In the genomic region with DNA sequence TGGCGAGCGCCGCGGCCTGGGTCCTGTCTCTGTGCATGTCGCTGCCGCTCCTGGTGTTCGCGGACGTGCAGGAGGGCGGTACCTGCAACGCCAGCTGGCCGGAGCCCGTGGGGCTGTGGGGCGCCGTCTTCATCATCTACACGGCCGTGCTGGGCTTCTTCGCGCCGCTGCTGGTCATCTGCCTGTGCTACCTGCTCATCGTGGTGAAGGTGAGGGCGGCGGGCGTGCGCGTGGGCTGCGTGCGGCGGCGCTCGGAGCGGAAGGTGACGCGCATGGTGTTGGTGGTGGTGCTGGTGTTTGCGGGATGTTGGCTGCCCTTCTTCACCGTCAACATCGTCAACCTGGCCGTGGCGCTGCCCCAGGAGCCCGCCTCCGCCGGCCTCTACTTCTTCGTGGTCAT, we compare ENCODE assay signal across 20 cellular contexts. TPM values are rescaled to one million over a fixed set of nuclear protein-coding genes. Genes with fewer than 3 reads are reported as not detected.
DNase-seq lines count a peak whose midpoint lies in the region; ATAC-seq, FAIRE-seq and TF ChIP-seq lines count a peak whose summit lies in the region.
"Had no signal": no experiment of that assay in that cellular context is flagged by ENCODE, and none has a peak within 500 bp of the region (broad histone marks: within the 10 kb centered on the region; RNA-seq: fewer than 3 reads in every experiment).

No MANE protein-coding gene starts in this region.

- TF ChIP-seq EP300 in A549 (IDR thresholded peaks at IDR 0.05): no peak

- H3K4me1 ChIP-seq in A549: peaks cover 49% of the 10 kb centered on the region
- H3K4me1 ChIP-seq in HCT116 (ENCODE audit: control insufficient read depth in 1 of 2, insufficient read depth in 2 of 2, low read length in 2 of 2): peaks cover 60 to 72% of the 10 kb centered on the region in 2 experiments
- peaks cover 9 to 10% of the 10 kb centered on the region in 2 donors for H3K4me1 ChIP-seq in neuronal stem cell (ENCODE audit: control insufficient read depth in 2 of 2, insufficient read depth in 1 of 2, low read depth in 1 of 2, low read length in 2 of 2)
- no peaks in the 10 kb centered on the region for H3K4me1 ChIP-seq in thyroid gland
- H3K4me1 ChIP-seq: HAP-1 had no signal

- peak overlapping the region; percentile 56; the same call in 1 of the 2 replicates for H3K9ac ChIP-seq in HCT116 (ENCODE audit: low read length)
- H3K9ac ChIP-seq in neuronal stem cell (ENCODE audit: low read depth, low read length, poor library complexity): no peak overlapping the region

- 97% methylated on average over 43 of the region's 43 CpGs for WGBS in A549 (ENCODE audit: missing lambda C conversion rate)
- WGBS in neuronal stem cell (ENCODE audit: extremely low coverage in 2 of 2, insufficient read length in 2 of 2, insufficient replicate concordance in 1 of 2), 2 donors: no CpG with 5 or more reads among the region's 43 CpGs
- 95% methylated on average over 37 to 39 of the region's 43 CpGs for WGBS in thyroid gland, 2 donors

- H3K18ac ChIP-seq in neuronal stem cell (ENCODE audit: low read length): peak overlapping the region; percentile 87

- no peak overlapping the region for H4K8ac ChIP-seq in neuronal stem cell (ENCODE audit: low read depth, low read length)

- no peak for TF ChIP-seq POLR2A in A549 (IDR thresholded peaks at IDR 0.05; ENCODE audit: low read length)
- TF ChIP-seq POLR2A in HCT116 (IDR thresholded peaks at IDR 0.05; ENCODE audit: borderline replicate concordance, extremely low read depth, insufficient read depth, insufficient read length): no peak
- no peak for TF ChIP-seq POLR2A in thyroid gland (IDR thresholded peaks at IDR 0.05)

- CTCF ChIA-PET in A549 (lab: Yijun Ruan, JAX) (interaction anchor here (0.9 to 11.9 kb wide), 4 partner anchors 10 to 23 kb away, joined by 3 to 108 read pairs (median 4); no protein-coding TSS in a partner anchor), HCT116 (lab: Charles Lee) (no interaction called here)

- BruUV-seq in HCT116 (replicated peaks; lab: Mats Ljungman, UMichigan): no TSS peak

- H3K9me2 ChIP-seq in HCT116 (ENCODE audit: insufficient read depth): no peaks in the 10 kb centered on the region

- H3K23ac ChIP-seq in neuronal stem cell (ENCODE audit: low read depth, low read length, poor library complexity): peak overlapping the region; percentile 80

- H2AFZ ChIP-seq in HCT116 (ENCODE audit: low read depth, low read length, poor library complexity, severe bottlenecking) (no peak overlapping the region), neuronal stem cell (ENCODE audit: low read length) (no peak overlapping the region)

- H3K9me3 ChIP-seq in A549: peaks cover 6% of the 10 kb centered on the region
- H3K9me3 ChIP-seq in HCT116 (ENCODE audit: control insufficient read depth in 1 of 2, insufficient read depth in 1 of 2, low read depth in 1 of 2, low read length in 2 of 2): no peaks in the 10 kb centered on the region
- H3K9me3 ChIP-seq in neuronal stem cell (replicated peaks in 1 of 2; ENCODE audit: control insufficient read depth in 2 of 2, insufficient read depth in 1 of 2, low read depth in 1 of 2, low read length in 2 of 2): peaks cover 3 to 5% of the 10 kb centered on the region in 2 donors
- H3K9me3 ChIP-seq in thyroid gland: no peaks in the 10 kb centered on the region
- H3K9me3 ChIP-seq: Caco-2, HAP-1 had no signal

- RAD21 ChIA-PET in HCT116 (lab: Charles Lee; ENCODE audit: low non-redundant PET in 1 of 2, low total read pairs in 2 of 2, uncharacterized antibody in 2 of 2, unreplicated experiment in 2 of 2): no interaction called here

- POLR2A ChIA-PET in A549 (lab: Yijun Ruan, JAX): no interaction called here
- POLR2A ChIA-PET in HCT116 (lab: Charles Lee): no interaction called here

- TF ChIP-seq CTCF in A549 (IDR thresholded peaks at IDR 0.05): no peak
- TF ChIP-seq CTCF in HCT116 (IDR thresholded peaks at IDR 0.05 in 2 of 3, conservative IDR thresholded peaks at IDR 0.05 in 1 of 3; ENCODE audit: borderline replicate concordance in 1 of 3, insufficient read depth in 1 of 3, low read depth in 2 of 3, low read length in 2 of 3): no peak
- no peak for TF ChIP-seq CTCF in VCaP (conservative IDR thresholded peaks at IDR 0.05)
- no peak for TF ChIP-seq CTCF in thyroid gland (IDR thresholded peaks at IDR 0.05)

- no peaks in the 10 kb centered on the region for H3K27me3 ChIP-seq in HCT116 (ENCODE audit: insufficient read depth, low read length)
- peaks cover 0 to 42% (median 0%) of the 10 kb centered on the region in 3 experiments for H3K27me3 ChIP-seq in neuronal stem cell (ENCODE audit: control insufficient read depth in 3 of 3, insufficient read depth in 3 of 3, low read depth in 1 of 3, low read length in 3 of 3)
- H3K27me3 ChIP-seq in thyroid gland: no peaks in the 10 kb centered on the region

- H3K4me2 ChIP-seq in A549: peak overlapping the region; percentile 69
- H3K4me2 ChIP-seq in HCT116 (ENCODE audit: low read length): peak overlapping the region; percentile 69
- H3K4me2 ChIP-seq in neuronal stem cell (ENCODE audit: insufficient read depth, low read length, poor library complexity, severe bottlenecking): no peak overlapping the region

- ATAC-seq in A549 (no peak), HCT116 (no peak), GM19324 (IDR thresholded peaks at IDR 0.05; ENCODE audit: low FRiP score, unreplicated experiment) (no peak)
- ATAC-seq: CD8-positive, alpha-beta T cell; GM12878 had no signal

- peaks cover 3% of the 10 kb centered on the region for H3K79me1 ChIP-seq in neuronal stem cell (ENCODE audit: low read depth, low read length)

- DNase-seq in A549 (ENCODE audit: low read depth in 1 of 2, low spot score in 1 of 2): no peak
- DNase-seq in HCT116 (ENCODE audit: low read depth, low spot score): no peak
- DNase-seq in neuronal stem cell (ENCODE audit: low spot score): no peak
- no peak for DNase-seq in GM03348 (ENCODE audit: low spot score)
- DNase-seq in thyroid gland: no peak
- DNase-seq: 8988T; C1 segment of cervical spinal cord; Caco-2; CD4-positive, CD25-positive, alpha-beta regulatory T cell; CD8-positive, alpha-beta T cell; DND-41; GOT3 had no signal

- peak overlapping the region; percentile 96 for H2BK15ac ChIP-seq in neuronal stem cell (ENCODE audit: low read length)

- peaks cover 17% of the 10 kb centered on the region for H3K79me2 ChIP-seq in HCT116 (ENCODE audit: insufficient read depth, low read length)

- no peak for FAIRE-seq in A549 (lab: Jason Lieb, UNC)
- FAIRE-seq: G401.6, GM12878, GM19239 had no signal

- H3K36me3 ChIP-seq in HCT116 (ENCODE audit: control insufficient read depth in 1 of 2, insufficient read depth in 2 of 2, low read length in 2 of 2): no peaks in the 10 kb centered on the region
- no peaks in the 10 kb centered on the region for H3K36me3 ChIP-seq in neuronal stem cell (replicated peaks in 1 of 2; ENCODE audit: control insufficient read depth in 2 of 2, insufficient read depth in 2 of 2, low read length in 2 of 2)
- H3K36me3 ChIP-seq in thyroid gland: no peaks in the 10 kb centered on the region
- H3K36me3 ChIP-seq: HAP-1 had no signal

- peak overlapping the region; percentile 37 for H3K4ac ChIP-seq in neuronal stem cell (ENCODE audit: low read length)

- H2BK12ac ChIP-seq in neuronal stem cell (ENCODE audit: low read length): peak overlapping the region; percentile 84

- peak overlapping the region; percentile 89 for H4K91ac ChIP-seq in neuronal stem cell (ENCODE audit: low read depth, low read length, poor library complexity)

- no peaks in the 10 kb centered on the region for H4K20me1 ChIP-seq in HCT116 (ENCODE audit: insufficient read depth)

- H2AK5ac ChIP-seq in neuronal stem cell (ENCODE audit: low read depth, low read length): peak overlapping the region; percentile 93

- H3K27ac ChIP-seq in A549 (peak overlapping the region in 1 of 2 experiments; percentile 72; a peak in 3 of 6 replicates), HCT116 (ENCODE audit: low read depth, low read length) (peak overlapping the region; percentile 92; the same call in 1 of the 2 replicates), VCaP (peak overlapping the region; percentile 96), neuronal stem cell (replicated peaks; ENCODE audit: low read length) (no peak overlapping the region), thyroid gland (no peak overlapping the region)

- H3K4me3 ChIP-seq in A549 (no peak overlapping the region), HCT116 (replicated peaks in 1 of 2; ENCODE audit: low read depth in 1 of 2, low read length in 2 of 2) (no peak overlapping the region), neuronal stem cell (ENCODE audit: low read length in 2 of 2) (no peak overlapping the region), thyroid gland (replicated peaks in 1 of 3) (no peak overlapping the region)
- H3K4me3 ChIP-seq: GM12878, HAP-1 had no signal

- intact Hi-C loops in HCT116 (cut with micrococcal nuclease) (no loop called here), thyroid gland (cut with DNase I) (no loop called here)

- peak overlapping the region; percentile 21 for H3K14ac ChIP-seq in neuronal stem cell (ENCODE audit: low read length)

- peak overlapping the region; percentile 91 for H2BK120ac ChIP-seq in neuronal stem cell (ENCODE audit: low read depth, low read length)

- no peak for TF ChIP-seq RAD21 in A549 (conservative IDR thresholded peaks at IDR 0.05 in 1 of 2, IDR thresholded peaks at IDR 0.05 in 1 of 2)
- no peak for TF ChIP-seq RAD21 in HCT116 (IDR thresholded peaks at IDR 0.05; ENCODE audit: low read depth)

- peak overlapping the region; percentile 95 for H2BK5ac ChIP-seq in neuronal stem cell (ENCODE audit: low read length)

TF ChIP-seq in A549, 52 proteins besides CTCF, POLR2A, EP300 and RAD21 (continues in another document):
- TF ChIP-seq ZSCAN20 (CRISPR knock-in tag; IDR thresholded peaks at IDR 0.05): no peak

RNA-seq across cellular contexts. Expression of gene SSTR5, which starts 6.8 kb away (rescaled TPM):
- polyA plus RNA-seq in A549 (2011; rRNA removed): 0.08 TPM in 1 of 2 replicates, not detected in the other
- polyA plus RNA-seq in A549 (2012; cell fraction: cytosol; rRNA removed): 0.09 TPM in 1 of 2 replicates, not detected in the other
- 0.09 and 0.17 TPM in 2 replicates for polyA plus RNA-seq in A549 (2012; cell fraction: nucleus; rRNA removed)
- polyA plus RNA-seq in A549 (2017; fragmentation: RNase III; extraction: RNeasy Plus Mini Kit Qiagen cat#74134 plus additional on column Dnase treatment): 0.06 TPM in 1 of 3 replicates, not detected in the others
- polyA minus RNA-seq in A549 (2011; rRNA and poly(A)+ RNA removed): not detected in 2 replicates
- total RNA-seq in HCT116 (2021; ENCODE audit: unreplicated experiment): 7.2 TPM
- 6.1 and 6.2 TPM in 2 replicates for polyA plus RNA-seq in HCT116 (2012)
- polyA plus RNA-seq in neuronal stem cell (2013, experiment 1 of 2): not detected
- polyA plus RNA-seq in neuronal stem cell (2013, experiment 2 of 2): not detected
- not detected for total RNA-seq in thyroid gland
- total RNA-seq: A673; CD4-positive, CD25-positive, alpha-beta regulatory T cell; CD8-positive, alpha-beta T cell; GM12878 had no signal
- polyA plus RNA-seq: BJ; CD4-positive, CD25-positive, alpha-beta regulatory T cell; GM12878 had no signal

RNA-seq across cellular contexts. Expression of gene C1QTNF8, which starts 16.7 kb away (rescaled TPM):
- polyA plus RNA-seq in A549 (2011; rRNA removed) (not detected in 2 replicates), A549 (2017; fragmentation: RNase III; extraction: RNeasy Plus Mini Kit Qiagen cat#74134 plus additional on column Dnase treatment) (not detected in 3 replicates)
- polyA plus RNA-seq in A549 (2012; cell fraction: cytosol; rRNA removed): not detected in 2 replicates
- polyA plus RNA-seq in A549 (2012; cell fraction: nucleus; rRNA removed): not detected in 2 replicates
- polyA minus RNA-seq in A549 (2011; rRNA and poly(A)+ RNA removed): not detected in 2 replicates
- total RNA-seq in HCT116 (2021; ENCODE audit: unreplicated experiment) (0.27 TPM), thyroid gland (not detected)
- polyA plus RNA-seq in HCT116 (2012): 0.09 and 0.16 TPM in 2 replicates
- polyA plus RNA-seq in neuronal stem cell (2013, experiment 1 of 2): not detected
- polyA plus RNA-seq in neuronal stem cell (2013, experiment 2 of 2): not detected
- total RNA-seq: A673; Caco-2; CD4-positive, CD25-positive, alpha-beta regulatory T cell; CD8-positive, alpha-beta T cell; GM12878 had no signal
- polyA plus RNA-seq: BJ; CD4-positive, CD25-positive, alpha-beta regulatory T cell; GM12878 had no signal

Comparison
In these comparisons a context has a peak if more than half of its experiments do, and no peak if none do; other contexts are left out.
1. H3K27ac ChIP-seq: peak in HCT116 (single experiment) and VCaP (single experiment); none in neuronal stem cell (single experiment) and thyroid gland (0 of 3).